9 cellular contexts compared by ENCODE assay signal in genomic region chr2:149799296-149799695, GRCh38.
A peak's percentile ranks its signal among the peaks of the same experiment; 100 is the strongest.
DNase-seq lines count a peak whose midpoint lies in the region; ATAC-seq and TF ChIP-seq lines count a peak whose summit lies in the region.
"Had no signal": no experiment of that assay in that cellular context is flagged by ENCODE, and none has a peak within 500 bp of the region (broad histone marks: within the 10 kb centered on the region; RNA-seq: fewer than 3 reads in every experiment).

No MANE protein-coding gene starts in this region.

- no peaks in the 10 kb centered on the region for H3K4me1 ChIP-seq in Karpas-422 (ENCODE audit: low read length)
- H3K4me1 ChIP-seq in CD4-positive, alpha-beta memory T cell (ENCODE audit: insufficient read depth, low read length) = no peaks in the 10 kb centered on the region

- H3K27ac ChIP-seq in WERI-Rb-1 = no peak overlapping the region
- H3K27ac ChIP-seq in Karpas-422 (ENCODE audit: low read length) = no peak overlapping the region
- no peak overlapping the region for H3K27ac ChIP-seq in CD4-positive, alpha-beta memory T cell (ENCODE audit: low read depth, low read length)

- H3K36me3 ChIP-seq in WERI-Rb-1 = no peaks in the 10 kb centered on the region
- no peaks in the 10 kb centered on the region for H3K36me3 ChIP-seq in Karpas-422 (ENCODE audit: insufficient read depth, low read length)
- H3K36me3 ChIP-seq in CD4-positive, alpha-beta memory T cell (ENCODE audit: insufficient read depth, low read length) = no peaks in the 10 kb centered on the region

- no peaks in the 10 kb centered on the region for H3K9me3 ChIP-seq in WERI-Rb-1 (ENCODE audit: severe bottlenecking)
- H3K9me3 ChIP-seq in Karpas-422 (ENCODE audit: low read length) = no peaks in the 10 kb centered on the region
- no peaks in the 10 kb centered on the region for H3K9me3 ChIP-seq in CD4-positive, alpha-beta memory T cell (ENCODE audit: control insufficient read depth in 1 of 2, low read length in 2 of 2)

- no peaks in the 10 kb centered on the region for H3K27me3 Mint-ChIP-seq in CD4-positive, alpha-beta memory T cell
- H3K27me3 Mint-ChIP-seq: IgD-negative memory B cell had no signal

- DNase-seq in ACHN (peak; percentile 37), HPDE6-E6E7 (ENCODE audit: extremely low spot score) (peak; percentile 36), WERI-Rb-1 (no peak), inferior parietal cortex (ENCODE audit: extremely low spot score) (peak; percentile 45), Karpas-422 (no peak)
- DNase-seq in CD4-positive, alpha-beta memory T cell = no peak
- no peak for DNase-seq in activated naive CD4-positive, alpha-beta T cell treated with anti-CD3 and anti-CD28 coated beads, Interleukin-2, amount 50 U/mL, for 72 hours (ENCODE audit: low spot score in 2 of 2)

- H4K20me1 ChIP-seq in Karpas-422 (ENCODE audit: insufficient read depth, low read depth, low read length) = no peaks in the 10 kb centered on the region

- no peaks in the 10 kb centered on the region for H3K9me2 ChIP-seq in Karpas-422 (replicated peaks; ENCODE audit: insufficient read depth, low read length)

- H3K27me3 ChIP-seq in WERI-Rb-1 (ENCODE audit: insufficient read depth, low read depth, severe bottlenecking) = no peaks in the 10 kb centered on the region
- H3K27me3 ChIP-seq in Karpas-422 (ENCODE audit: low read length) = no peaks in the 10 kb centered on the region
- H3K27me3 ChIP-seq in CD4-positive, alpha-beta memory T cell (ENCODE audit: insufficient read depth, low read length) = no peaks in the 10 kb centered on the region

- CTCF ChIA-PET in CD4-positive, alpha-beta memory T cell (lab: Charles Lee; ENCODE audit: partially characterized antibody) = no interaction called here

- intact Hi-C loops in CD4-positive, alpha-beta memory T cell (cut with micrococcal nuclease) = no loop called here

- no peak for ATAC-seq in GM19455 (IDR thresholded peaks at IDR 0.05; ENCODE audit: unreplicated experiment)
- no peak for ATAC-seq in activated naive CD4-positive, alpha-beta T cell treated with anti-CD3 and anti-CD28 coated beads, Interleukin-2, amount 50 U/mL, for 72 hours

- H3K4me2 ChIP-seq in Karpas-422 (ENCODE audit: low read depth, low read length, poor library complexity, severe bottlenecking) = no peak overlapping the region

- no peaks in the 10 kb centered on the region for H3K4me1 Mint-ChIP-seq in CD4-positive, alpha-beta memory T cell

- H3K4me3 ChIP-seq in WERI-Rb-1 (ENCODE audit: low read depth, low read length) (no peak overlapping the region), Karpas-422 (ENCODE audit: low read length) (no peak overlapping the region)
- no peak overlapping the region for H3K4me3 ChIP-seq in CD4-positive, alpha-beta memory T cell (ENCODE audit: low read length in 2 of 2)

- no peak overlapping the region for H2AFZ ChIP-seq in Karpas-422 (ENCODE audit: low read length)

- no peak overlapping the region for H3K9ac ChIP-seq in Karpas-422 (ENCODE audit: low read length)

- H3K9me3 Mint-ChIP-seq in CD4-positive, alpha-beta memory T cell = peaks cover 0 to 6% (median 2%) of the 10 kb centered on the region in 8 donors
- H3K9me3 Mint-ChIP-seq in activated naive CD4-positive, alpha-beta T cell treated with anti-CD3 and anti-CD28 coated beads, Interleukin-2, amount 50 U/mL, for 72 hours = peaks cover 4% of the 10 kb centered on the region in 2 donors

- H3K4me3 Mint-ChIP-seq in CD4-positive, alpha-beta memory T cell = no peak overlapping the region
- H3K4me3 Mint-ChIP-seq: IgD-negative memory B cell had no signal

- H3K79me2 ChIP-seq in Karpas-422 (ENCODE audit: low read length) = no peaks in the 10 kb centered on the region

- no peak overlapping the region for H3K27ac Mint-ChIP-seq in CD4-positive, alpha-beta memory T cell
- no peak overlapping the region for H3K27ac Mint-ChIP-seq in activated naive CD4-positive, alpha-beta T cell treated with anti-CD3 and anti-CD28 coated beads, Interleukin-2, amount 50 U/mL, for 72 hours
- H3K27ac Mint-ChIP-seq: IgD-negative memory B cell had no signal

- TF ChIP-seq CTCF in WERI-Rb-1 (IDR thresholded peaks at IDR 0.05; ENCODE audit: low read depth, low read length) = peak; percentile 27; the same call in 1 of the 2 replicates

- no peaks in the 10 kb centered on the region for H3K36me3 Mint-ChIP-seq in CD4-positive, alpha-beta memory T cell
- no peaks in the 10 kb centered on the region for H3K36me3 Mint-ChIP-seq in activated naive CD4-positive, alpha-beta T cell treated with anti-CD3 and anti-CD28 coated beads, Interleukin-2, amount 50 U/mL, for 72 hours
- H3K36me3 Mint-ChIP-seq: IgD-negative memory B cell had no signal

- in situ Hi-C loops in ACHN (cut with HindIII; ENCODE audit: low pct_ligation_motif_present, low pct_unique_long_range_greater_than_20kb, low sequenced_read_pairs) = no loop called here

- POLR2A ChIA-PET in CD4-positive, alpha-beta memory T cell (lab: Charles Lee; ENCODE audit: partially characterized antibody) = no interaction called here

Comparison
In these comparisons a context has a peak if more than half of its experiments do, and no peak if none do; other contexts are left out.
1. DNase-seq: peak in ACHN (single experiment), HPDE6-E6E7 (single experiment) and inferior parietal cortex (single experiment); none in WERI-Rb-1 (single experiment), Karpas-422 (single experiment), CD4-positive, alpha-beta memory T cell (0 of 5) and activated naive CD4-positive, alpha-beta T cell treated with anti-CD3 and anti-CD28 coated beads, Interleukin-2, amount 50 U/mL, for 72 hours (0 of 2).